8 cellular contexts compared by ENCODE assay signal in genomic region chr17:17723354-17724261, GRCh38. TPM values are rescaled to one million over a fixed set of nuclear protein-coding genes. Genes with fewer than 3 reads are reported as not detected.
DNase-seq lines count a peak whose midpoint lies in the region; ATAC-seq and TF ChIP-seq lines count a peak whose summit lies in the region.

No MANE protein-coding gene starts in this region.

- H3K18ac ChIP-seq in neuronal stem cell (ENCODE audit: low read length) = peak overlapping the region; percentile 97

- H4K8ac ChIP-seq in neuronal stem cell (ENCODE audit: low read depth, low read length) = no peak overlapping the region

- H3K4me1 Mint-ChIP-seq in activated T-cell treated with anti-CD3 and anti-CD28 coated beads, Interleukin-2, amount 50 U/mL, for 4 hours (ENCODE audit: low read depth) = peaks cover 36% of the 10 kb centered on the region

- H3K4me1 ChIP-seq in Karpas-422 (ENCODE audit: low read length) (peaks cover 60% of the 10 kb centered on the region), neuronal stem cell (ENCODE audit: control insufficient read depth in 2 of 2, insufficient read depth in 1 of 2, low read depth in 1 of 2, low read length in 2 of 2) (peaks cover 22 to 30% of the 10 kb centered on the region in 2 donors)

- H3K9ac ChIP-seq in Karpas-422 (ENCODE audit: low read length) = peak overlapping the region; percentile 60
- peak overlapping the region; percentile 93 for H3K9ac ChIP-seq in neuronal stem cell (ENCODE audit: low read depth, low read length, poor library complexity)

- H4K20me1 ChIP-seq in Karpas-422 (ENCODE audit: insufficient read depth, low read depth, low read length) = no peaks in the 10 kb centered on the region

- H3K4me2 ChIP-seq in Karpas-422 (ENCODE audit: low read depth, low read length, poor library complexity, severe bottlenecking) (peak overlapping the region; percentile 78), neuronal stem cell (ENCODE audit: insufficient read depth, low read length, poor library complexity, severe bottlenecking) (peak overlapping the region; percentile 94)

- H2BK5ac ChIP-seq in neuronal stem cell (ENCODE audit: low read length) = peak overlapping the region; percentile 87

- peak overlapping the region; percentile 85 for H3K4me3 Mint-ChIP-seq in activated T-cell treated with anti-CD3 and anti-CD28 coated beads, Interleukin-2, amount 50 U/mL, for 4 hours

- WGBS in neuronal stem cell (ENCODE audit: extremely low coverage in 2 of 2, insufficient read length in 2 of 2, insufficient replicate concordance in 1 of 2), 2 donors = no CpG with 5 or more reads among the region's 103 CpGs

- H3K27ac ChIP-seq in Karpas-422 (ENCODE audit: low read length) (no peak overlapping the region), neuronal stem cell (replicated peaks; ENCODE audit: low read length) (peak overlapping the region; percentile 86)

- H2BK15ac ChIP-seq in neuronal stem cell (ENCODE audit: low read length) = peak overlapping the region; percentile 88

- H3K27me3 ChIP-seq in Karpas-422 (ENCODE audit: low read length) (no peaks in the 10 kb centered on the region), neuronal stem cell (ENCODE audit: control insufficient read depth in 3 of 3, insufficient read depth in 3 of 3, low read depth in 1 of 3, low read length in 3 of 3) (peaks cover 0 to 21% (median 0%) of the 10 kb centered on the region in 3 experiments)

- peaks cover 24% of the 10 kb centered on the region for H3K79me1 ChIP-seq in neuronal stem cell (ENCODE audit: low read depth, low read length)

- peaks cover 79% of the 10 kb centered on the region for H3K79me2 ChIP-seq in Karpas-422 (ENCODE audit: low read length)

- no peaks in the 10 kb centered on the region for H3K36me3 ChIP-seq in Karpas-422 (ENCODE audit: insufficient read depth, low read length)
- H3K36me3 ChIP-seq in neuronal stem cell (replicated peaks in 1 of 2; ENCODE audit: control insufficient read depth in 2 of 2, insufficient read depth in 2 of 2, low read length in 2 of 2) = peaks cover 5 to 29% of the 10 kb centered on the region in 2 donors

- H2AFZ ChIP-seq in Karpas-422 (ENCODE audit: low read length) (no peak overlapping the region), neuronal stem cell (ENCODE audit: low read length) (peak overlapping the region; percentile 70)

- no peak overlapping the region for H2BK12ac ChIP-seq in neuronal stem cell (ENCODE audit: low read length)

- H4K91ac ChIP-seq in neuronal stem cell (ENCODE audit: low read depth, low read length, poor library complexity) = no peak overlapping the region

- no peak for TF ChIP-seq CTCF in fibroblast of pulmonary artery (IDR thresholded peaks at IDR 0.05; ENCODE audit: low read length, missing control alignments)

- DNase-seq in COLO829 (ENCODE audit: low spot score) (peak; percentile 53), Karpas-422 (no peak), fibroblast of pulmonary artery (ENCODE audit: low read depth) (peak; percentile 76), neuronal stem cell (ENCODE audit: low spot score) (no peak), NCI-H2081 treated with DMSO at 0.1 percent for 48 hours (lab: John Stamatoyannopoulos, UW) (no peak)
- peak; percentile 21 for DNase-seq in activated T-cell treated with anti-CD3 and anti-CD28 coated beads, Interleukin-2, amount 50 U/mL, for 4 hours

- peak; percentile 75 for ATAC-seq in activated T-cell treated with anti-CD3 and anti-CD28 coated beads, Interleukin-2, amount 50 U/mL, for 4 hours
- ATAC-seq in HG03571 (IDR thresholded peaks at IDR 0.05; ENCODE audit: unreplicated experiment) (no peak), HG02938 (IDR thresholded peaks at IDR 0.05; ENCODE audit: unreplicated experiment) (no peak)

- H3K27me3 Mint-ChIP-seq in activated T-cell treated with anti-CD3 and anti-CD28 coated beads, Interleukin-2, amount 50 U/mL, for 4 hours (ENCODE audit: low read depth) = peaks cover 22% of the 10 kb centered on the region

- H3K9me3 ChIP-seq in Karpas-422 (ENCODE audit: low read length) = no peaks in the 10 kb centered on the region
- H3K9me3 ChIP-seq in neuronal stem cell (replicated peaks in 1 of 2; ENCODE audit: control insufficient read depth in 2 of 2, insufficient read depth in 1 of 2, low read depth in 1 of 2, low read length in 2 of 2) = no peaks in the 10 kb centered on the region

- H3K4me3 ChIP-seq in Karpas-422 (ENCODE audit: low read length) = peak overlapping the region; percentile 53
- peak overlapping the region; percentile 53 for H3K4me3 ChIP-seq in fibroblast of pulmonary artery (replicated peaks; ENCODE audit: low read depth, low read length)
- H3K4me3 ChIP-seq in neuronal stem cell (ENCODE audit: low read length in 2 of 2) = peak overlapping the region; percentile 80 to 84

- peak overlapping the region; percentile 76 for H2AK5ac ChIP-seq in neuronal stem cell (ENCODE audit: low read depth, low read length)

- no peaks in the 10 kb centered on the region for H3K9me2 ChIP-seq in Karpas-422 (replicated peaks; ENCODE audit: insufficient read depth, low read length)

- H3K36me3 Mint-ChIP-seq in activated T-cell treated with anti-CD3 and anti-CD28 coated beads, Interleukin-2, amount 50 U/mL, for 4 hours (ENCODE audit: insufficient read depth) = no peaks in the 10 kb centered on the region

- H3K23ac ChIP-seq in neuronal stem cell (ENCODE audit: low read depth, low read length, poor library complexity) = peak overlapping the region; percentile 77

- peak overlapping the region; percentile 91 for H3K14ac ChIP-seq in neuronal stem cell (ENCODE audit: low read length)

- no peak overlapping the region for H3K4ac ChIP-seq in neuronal stem cell (ENCODE audit: low read length)

- peak overlapping the region; percentile 55 for H2BK120ac ChIP-seq in neuronal stem cell (ENCODE audit: low read depth, low read length)

- H3K9me3 Mint-ChIP-seq in activated T-cell treated with anti-CD3 and anti-CD28 coated beads, Interleukin-2, amount 50 U/mL, for 4 hours = no peaks in the 10 kb centered on the region

RNA-seq across cellular contexts. Expression of gene RAI1, which starts 42.4 kb away (rescaled TPM):
- 18.2 and 35.1 TPM in 2 replicates for total RNA-seq in Karpas-422 (2014; rRNA removed; shearing (Covaris generic); ENCODE audit: low replicate concordance)
- total RNA-seq in activated T-cell treated with anti-CD3 and anti-CD28 coated beads, Interleukin-2, amount 50 U/mL, for 4 hours = 10 to 100 TPM; 19.9 to 22.4 (median 20.1) TPM
- 15.1 TPM for polyA plus RNA-seq in neuronal stem cell (2013, experiment 1 of 2)
- polyA plus RNA-seq in neuronal stem cell (2013, experiment 2 of 2) = 16.0 TPM

Comparison
In these comparisons a context has a peak if more than half of its experiments do, and no peak if none do; other contexts are left out.
1. DNase-seq: peak in COLO829 (single experiment), activated T-cell treated with anti-CD3 and anti-CD28 coated beads, Interleukin-2, amount 50 U/mL, for 4 hours (single experiment) and fibroblast of pulmonary artery (single experiment); none in Karpas-422 (single experiment), neuronal stem cell (single experiment) and NCI-H2081 treated with DMSO at 0.1 percent for 48 hours (single experiment).
2. ATAC-seq: peak in activated T-cell treated with anti-CD3 and anti-CD28 coated beads, Interleukin-2, amount 50 U/mL, for 4 hours (2 of 2); none in HG03571 (single experiment) and HG02938 (single experiment).
3. Peak in every context shown above with its lines, with median percentiles within 50 percentile points of each other: H3K4me3 ChIP-seq.